Comparison of ENCODE assay signal across 19 cellular contexts in the genomic region with DNA sequence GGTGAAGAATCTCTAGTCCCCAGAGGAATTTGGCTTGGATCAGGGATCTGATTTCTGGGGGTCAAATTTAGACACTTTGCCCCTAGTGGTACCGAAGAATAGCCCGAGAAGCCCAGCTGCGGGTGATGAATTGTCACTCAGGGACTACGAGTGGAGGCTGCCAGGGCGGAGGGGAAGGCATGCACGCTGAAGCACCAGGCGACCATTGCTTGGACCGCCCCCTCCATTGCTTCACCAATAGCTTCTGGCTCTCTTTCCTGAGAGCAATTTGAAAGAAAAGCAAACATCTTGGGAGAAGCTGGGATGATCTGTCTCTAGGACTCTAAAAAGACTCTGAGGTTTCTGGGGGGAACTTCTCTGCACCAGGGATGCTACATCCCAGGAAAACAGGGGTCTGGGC.
A peak's percentile ranks its signal among the peaks of the same experiment; 100 is the strongest.
DNase-seq lines count a peak whose midpoint lies in the region; ATAC-seq and TF ChIP-seq lines count a peak whose summit lies in the region.
"Had no signal": no experiment of that assay in that cellular context is flagged by ENCODE, and none has a peak within 500 bp of the region (broad histone marks: within the 10 kb centered on the region; RNA-seq: fewer than 3 reads in every experiment).

No MANE protein-coding gene starts in this region.

- DNase-seq in NCI-H2227 (lab: John Stamatoyannopoulos, UW; ENCODE audit: unreplicated experiment): peak; percentile 24
- no peak for DNase-seq in NCI-H2227 treated with DMSO at 0.1 percent for 48 hours (lab: John Stamatoyannopoulos, UW)
- peak; percentile 55 for DNase-seq in fibroblast of peridontal ligament (ENCODE audit: extremely low read depth)
- peak; percentile 40 for DNase-seq in sigmoid colon
- DNase-seq in vagina (ENCODE audit: extremely low spot score in 2 of 2): no peak
- DNase-seq in NCI-H748 (lab: John Stamatoyannopoulos, UW; ENCODE audit: unreplicated experiment): no peak
- no peak for DNase-seq in HK-2 (ENCODE audit: unreplicated experiment)
- DNase-seq: AML-193; CD4-positive, alpha-beta T cell; DMS153; DMS79; GDM1; GM23248 had no signal

- H3K4me1 ChIP-seq in sigmoid colon (no peaks in the 10 kb centered on the region), vagina (no peaks in the 10 kb centered on the region)
- H3K4me1 ChIP-seq: A549 had no signal

- no peaks in the 10 kb centered on the region for H3K27me3 ChIP-seq in sigmoid colon
- H3K27me3 ChIP-seq in vagina: no peaks in the 10 kb centered on the region

- H3K36me3 ChIP-seq in sigmoid colon: no peaks in the 10 kb centered on the region
- H3K36me3 ChIP-seq in vagina: no peaks in the 10 kb centered on the region

- WGBS in sigmoid colon, 2 donors: 87 to 95% methylated on average over 8 of the region's 8 CpGs

- H3K9me3 ChIP-seq in sigmoid colon (no peaks in the 10 kb centered on the region), vagina (no peaks in the 10 kb centered on the region)
- H3K9me3 ChIP-seq: A549 had no signal

- intact Hi-C loops in sigmoid colon (cut with DNase I) (no loop called here), vagina (cut with DNase I) (no loop called here)

- no peak for TF ChIP-seq EP300 in sigmoid colon (IDR thresholded peaks at IDR 0.05)

- TF ChIP-seq POLR2A in sigmoid colon (IDR thresholded peaks at IDR 0.05): no peak
- no peak for TF ChIP-seq POLR2A in vagina (IDR thresholded peaks at IDR 0.05)

- ATAC-seq in HG02610 (IDR thresholded peaks at IDR 0.05; ENCODE audit: unreplicated experiment): no peak
- ATAC-seq: A549, HCT116, HepG2 had no signal

- TF ChIP-seq CTCF in sigmoid colon (IDR thresholded peaks at IDR 0.05): no peak
- no peak for TF ChIP-seq CTCF in vagina (IDR thresholded peaks at IDR 0.05)

- H3K4me3 ChIP-seq in sigmoid colon (no peak overlapping the region), vagina (no peak overlapping the region)
- H3K4me3 ChIP-seq: A549, GM23248 had no signal

- H3K27ac ChIP-seq in sigmoid colon: no peak overlapping the region
- H3K27ac ChIP-seq in vagina: no peak overlapping the region
- H3K27ac ChIP-seq: 22Rv1, A549, C4-2B, GM23248 had no signal

Comparison
In these comparisons a context has a peak if more than half of its experiments do, and no peak if none do; other contexts are left out.
1. DNase-seq: peak in NCI-H2227 (single experiment), fibroblast of peridontal ligament (single experiment) and sigmoid colon (single experiment); none in NCI-H2227 treated with DMSO at 0.1 percent for 48 hours (single experiment), vagina (0 of 2), NCI-H748 (single experiment) and HK-2 (single experiment).